30 cellular contexts compared by ENCODE assay signal in the genomic region with DNA sequence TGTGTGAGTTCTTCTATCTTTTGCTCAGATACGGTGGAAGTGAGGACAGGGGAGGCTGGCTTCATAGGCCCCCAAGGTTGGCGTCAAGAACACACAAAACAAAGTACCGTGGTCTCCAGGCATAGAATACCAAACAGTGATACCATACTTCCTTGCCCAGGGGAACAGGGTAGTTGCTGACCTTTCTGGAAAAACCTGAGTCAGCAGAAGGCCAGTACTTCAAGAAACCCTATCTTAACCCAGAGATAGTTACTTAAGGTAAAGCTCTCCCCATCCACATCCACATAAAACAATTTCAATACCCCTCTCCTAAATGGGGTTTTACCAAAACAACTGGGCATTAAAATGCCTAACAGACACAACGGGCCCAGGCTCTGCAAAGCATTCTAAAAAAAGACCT.
"Had no signal": no experiment of that assay in that cellular context is flagged by ENCODE, and none has a peak within 500 bp of the region (broad histone marks: within the 10 kb centered on the region; RNA-seq: fewer than 3 reads in every experiment).

No MANE protein-coding gene starts in this region.

- H3K27me3 ChIP-seq: breast epithelium, Peyer's patch had no signal

- H3K36me3 ChIP-seq: breast epithelium, Peyer's patch, SJSA1 had no signal

- FAIRE-seq: TTC549 had no signal

- H3K27ac Mint-ChIP-seq: activated CD4-positive, alpha-beta memory T cell treated with anti-CD3 and anti-CD28 coated beads, Interleukin-2, amount 10 ng/mL, durations not matched to agents 7 days and 5 days; activated CD8-positive, alpha-beta memory T cell treated with anti-CD3 and anti-CD28 coated beads, Interleukin-2, amount 10 ng/mL, durations not matched to agents 7 days and 5 days; activated naive CD4-positive, alpha-beta T cell treated with anti-CD3 and anti-CD28 coated beads, Interleukin-2, amount 10 ng/mL, durations not matched to agents 7 days and 5 days; activated naive CD8-positive, alpha-beta T cell; activated naive CD8-positive, alpha-beta T cell treated with anti-CD3 and anti-CD28 coated beads, Interleukin-2, amount 50 U/mL, for 24 hours; T-helper 1 cell treated with Interleukin-12 subunit alpha and Interleukin-12 subunit beta and Interleukin-4 antibody, amounts not matched to agents 30 μg/mL and 1 μg/mL, for 36 hours; T-helper 2 cell treated with Interferon-gamma antibody and Interleukin-4, amounts not matched to agents 5 μg/mL and 100 μg/mL, for 36 hours; WTC11 had no signal

- H3K4me3 ChIP-seq: breast epithelium, Peyer's patch, SJSA1 had no signal

- H3K4me1 ChIP-seq: breast epithelium, Peyer's patch had no signal

- H3K9ac ChIP-seq: SK-N-SH had no signal

- H3K27ac ChIP-seq: breast epithelium, Peyer's patch, SJSA1 had no signal

- H3K9me3 Mint-ChIP-seq: activated CD4-positive, alpha-beta memory T cell treated with anti-CD3 and anti-CD28 coated beads, Interleukin-2, amount 10 ng/mL, durations not matched to agents 7 days and 5 days; activated naive CD4-positive, alpha-beta T cell treated with anti-CD3 and anti-CD28 coated beads, Interleukin-2, amount 10 ng/mL, durations not matched to agents 7 days and 5 days; activated naive CD8-positive, alpha-beta T cell treated with anti-CD3 and anti-CD28 coated beads, Interleukin-2, amount 50 U/mL, for 24 hours; T-helper 1 cell treated with Interleukin-12 subunit alpha and Interleukin-12 subunit beta and Interleukin-4 antibody, amounts not matched to agents 30 μg/mL and 1 μg/mL, for 36 hours; T-helper 2 cell treated with Interferon-gamma antibody and Interleukin-4, amounts not matched to agents 5 μg/mL and 100 μg/mL, for 36 hours; WTC11 had no signal

- H3K9me3 ChIP-seq: breast epithelium, Peyer's patch, SJSA1, SK-N-SH had no signal

- H3K4me1 Mint-ChIP-seq: activated CD4-positive, alpha-beta memory T cell treated with anti-CD3 and anti-CD28 coated beads, Interleukin-2, amount 10 ng/mL, durations not matched to agents 7 days and 5 days; activated CD8-positive, alpha-beta memory T cell treated with anti-CD3 and anti-CD28 coated beads, Interleukin-2, amount 10 ng/mL, durations not matched to agents 7 days and 5 days; activated naive CD4-positive, alpha-beta T cell treated with anti-CD3 and anti-CD28 coated beads, Interleukin-2, amount 10 ng/mL, durations not matched to agents 7 days and 5 days had no signal

- DNase-seq: activated CD4-positive, alpha-beta memory T cell treated with anti-CD3 and anti-CD28 coated beads, Interleukin-2, amount 10 ng/mL, durations not matched to agents 7 days and 5 days; activated CD4-positive, alpha-beta T cell treated with anti-CD3 and anti-CD28 coated beads for 48 hours; activated CD4-positive, CD25-positive, alpha-beta regulatory T cell treated with anti-CD3 and anti-CD28 coated beads, Interleukin-2, amount 50 U/mL, for 72 hours; activated CD8-positive, alpha-beta memory T cell treated with anti-CD3 and anti-CD28 coated beads for 24 hours; activated CD8-positive, alpha-beta memory T cell treated with anti-CD3 and anti-CD28 coated beads, Interleukin-2, amount 10 ng/mL, durations not matched to agents 7 days and 5 days; activated CD8-positive, alpha-beta memory T cell treated with anti-CD3 and anti-CD28 coated beads, Interleukin-2, amount 50 U/mL, for 48 hours; activated effector memory CD4-positive, alpha-beta T cell treated with Interleukin-2 at 50 U/mL for 16 hours; activated naive CD4-positive, alpha-beta T cell treated with anti-CD3 and anti-CD28 coated beads, Interleukin-2, amount 10 ng/mL, durations not matched to agents 7 days and 5 days; activated naive CD8-positive, alpha-beta T cell treated with anti-CD3 and anti-CD28 coated beads, Interleukin-2, amount 50 U/mL, for 24 hours; activated T-cell treated with anti-CD3 and anti-CD28 coated beads, Interleukin-2, amount 50 U/mL, for 48 hours; aorta; Karpas-422; NCI-H1105; NCI-H1417 treated with DMSO at 0.1 percent for 48 hours; NCI-H187 treated with DMSO at 0.1 percent for 48 hours; NCI-H2081; NCI-H345; NCI-H524 treated with DMSO at 0.1 percent for 48 hours; PC-3; Peyer's patch; RPMI8226; SHP77 treated with DMSO at 0.1 percent for 48 hours; SK-N-SH had no signal

- H3K4me3 Mint-ChIP-seq: activated CD4-positive, alpha-beta memory T cell treated with anti-CD3 and anti-CD28 coated beads, Interleukin-2, amount 10 ng/mL, durations not matched to agents 7 days and 5 days; activated CD8-positive, alpha-beta memory T cell treated with anti-CD3 and anti-CD28 coated beads, Interleukin-2, amount 10 ng/mL, durations not matched to agents 7 days and 5 days; activated naive CD4-positive, alpha-beta T cell treated with anti-CD3 and anti-CD28 coated beads, Interleukin-2, amount 10 ng/mL, durations not matched to agents 7 days and 5 days; activated naive CD8-positive, alpha-beta T cell; activated naive CD8-positive, alpha-beta T cell treated with anti-CD3 and anti-CD28 coated beads, Interleukin-2, amount 50 U/mL, for 24 hours; T-helper 1 cell treated with Interleukin-12 subunit alpha and Interleukin-12 subunit beta and Interleukin-4 antibody, amounts not matched to agents 30 μg/mL and 1 μg/mL, for 36 hours; T-helper 2 cell treated with Interferon-gamma antibody and Interleukin-4, amounts not matched to agents 5 μg/mL and 100 μg/mL, for 36 hours; WTC11 had no signal

- ATAC-seq: activated CD8-positive, alpha-beta memory T cell treated with anti-CD3 and anti-CD28 coated beads, Interleukin-2, amount 10 ng/mL, durations not matched to agents 7 days and 5 days; activated naive CD8-positive, alpha-beta T cell treated with anti-CD3 and anti-CD28 coated beads, Interleukin-2, amount 50 U/mL, for 24 hours; PC-3; WTC11 had no signal

- H3K36me3 Mint-ChIP-seq: activated CD8-positive, alpha-beta memory T cell treated with anti-CD3 and anti-CD28 coated beads, Interleukin-2, amount 10 ng/mL, durations not matched to agents 7 days and 5 days; activated naive CD4-positive, alpha-beta T cell treated with anti-CD3 and anti-CD28 coated beads, Interleukin-2, amount 10 ng/mL, durations not matched to agents 7 days and 5 days; WTC11 had no signal
